Comparison of ENCODE assay signal across 8 cellular contexts in the genomic region with DNA sequence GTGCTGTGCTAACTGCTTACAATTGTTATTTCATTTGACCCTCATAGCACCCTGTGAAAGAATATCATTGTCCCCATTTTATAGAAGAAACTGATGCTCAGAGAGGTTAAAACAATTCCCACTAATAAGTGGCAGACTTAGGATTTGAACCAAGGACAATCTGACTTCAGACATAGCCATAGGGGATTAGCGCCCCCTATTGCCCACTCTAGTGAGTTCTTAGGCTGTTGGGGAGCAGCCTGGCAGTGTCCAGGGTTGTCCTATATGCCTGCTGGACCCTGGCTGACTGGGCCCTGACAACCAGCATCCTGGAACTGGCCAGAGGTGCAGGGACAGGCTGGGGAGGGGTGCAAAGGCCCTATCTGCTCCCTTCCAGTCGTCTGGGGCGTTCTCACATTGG. TPM values are rescaled to one million over a fixed set of nuclear protein-coding genes. Genes with fewer than 3 reads are reported as not detected.
DNase-seq lines count a peak whose midpoint lies in the region; FAIRE-seq and TF ChIP-seq lines count a peak whose summit lies in the region.

No MANE protein-coding gene starts in this region.

- in situ Hi-C loops in astrocyte of the spinal cord (cut with HindIII; ENCODE audit: low sequenced_read_pairs) = no loop called here
- in situ Hi-C loops in G401 (cut with HindIII; ENCODE audit: low sequenced_read_pairs) = no loop called here

- intact Hi-C loops in lower leg skin (cut with DNase I; ENCODE audit: low total_unique reads) = loop anchor here (5.0 to 10.0 kb wide), 2 partner anchors 202 to 435 kb away; no protein-coding TSS in a partner anchor

- no peaks in the 10 kb centered on the region for H3K27me3 ChIP-seq in Loucy (ENCODE audit: insufficient read depth, low read length, poor library complexity, severe bottlenecking)
- H3K27me3 ChIP-seq in osteoblast (ENCODE audit: insufficient read depth, low read length) = no peaks in the 10 kb centered on the region

- H3K27ac ChIP-seq in osteoblast (ENCODE audit: low read depth, low read length) = no peak overlapping the region

- H3K4me2 ChIP-seq in Loucy (ENCODE audit: low read depth, low read length, poor library complexity, severe bottlenecking) (no peak overlapping the region), osteoblast (ENCODE audit: insufficient read depth, low read length) (no peak overlapping the region)

- no peaks in the 10 kb centered on the region for H3K79me2 ChIP-seq in Loucy (ENCODE audit: insufficient read depth, low read length)
- H3K79me2 ChIP-seq in osteoblast (ENCODE audit: insufficient read depth, low read length) = no peaks in the 10 kb centered on the region

- H4K20me1 ChIP-seq in Loucy (ENCODE audit: insufficient read depth, low read length, poor library complexity, severe bottlenecking) (no peaks in the 10 kb centered on the region), osteoblast (ENCODE audit: insufficient read depth, low read length) (no peaks in the 10 kb centered on the region)

- no peak overlapping the region for H2AFZ ChIP-seq in Loucy (ENCODE audit: low read length)
- no peak overlapping the region for H2AFZ ChIP-seq in osteoblast (ENCODE audit: low read length)

- no peak for FAIRE-seq in HTR-8/SVneo (lab: Jason Lieb, UNC)

- no peak overlapping the region for H3K4me3 ChIP-seq in Loucy (ENCODE audit: low read length, poor library complexity, severe bottlenecking)
- H3K4me3 ChIP-seq in astrocyte of the spinal cord (ENCODE audit: low read depth, low read length) = no peak overlapping the region
- H3K4me3 ChIP-seq in osteoblast (ENCODE audit: insufficient read depth, low read length) = no peak overlapping the region
- H3K4me3 ChIP-seq in lower leg skin (ENCODE audit: low read depth, poor library complexity, severe bottlenecking) = no peak overlapping the region

- 45 to 61% methylated on average over 3 of the region's 3 CpGs for WGBS in lower leg skin, 2 donors

- no peak for TF ChIP-seq POLR2A in lower leg skin (IDR thresholded peaks at IDR 0.05)

- H3K9me2 ChIP-seq in Loucy (replicated peaks; ENCODE audit: low read depth, low read length) = no peaks in the 10 kb centered on the region

- H3F3A ChIP-seq in Loucy (ENCODE audit: low read depth) = no peaks in the 10 kb centered on the region

- H3K4me1 ChIP-seq in Loucy (ENCODE audit: insufficient read depth, low read length, poor library complexity, severe bottlenecking) (peaks cover 5% of the 10 kb centered on the region), osteoblast (ENCODE audit: insufficient read depth, low read length) (peaks cover 10% of the 10 kb centered on the region)

- peak; percentile 8 for DNase-seq in activated naive CD4-positive, alpha-beta T cell treated with Interleukin-2 at 50 U/mL for 16 hours
- no peak for DNase-seq in activated naive CD4-positive, alpha-beta T cell (lab: John Stamatoyannopoulos, UW)
- DNase-seq in astrocyte of the spinal cord (ENCODE audit: low read depth, low spot score) (peak; percentile 34), osteoblast (ENCODE audit: insufficient read length, low spot score, missing footprints) (no peak), HTR-8/SVneo (ENCODE audit: insufficient read length, low spot score) (no peak), G401 (ENCODE audit: low spot score) (no peak), lower leg skin (ENCODE audit: low spot score in 2 of 2) (no peak)

- no peaks in the 10 kb centered on the region for H3K36me3 ChIP-seq in Loucy (ENCODE audit: insufficient read depth, low read length)
- no peaks in the 10 kb centered on the region for H3K36me3 ChIP-seq in osteoblast (ENCODE audit: insufficient read depth, low read length)

- H3K9ac ChIP-seq in Loucy (ENCODE audit: low read depth, low read length, poor library complexity, severe bottlenecking) = no peak overlapping the region

- H3K9me3 ChIP-seq in Loucy (ENCODE audit: insufficient read depth, low read depth, low read length) (no peaks in the 10 kb centered on the region), osteoblast (ENCODE audit: low read depth, low read length) (no peaks in the 10 kb centered on the region)

- TF ChIP-seq CTCF in Loucy (conservative IDR thresholded peaks at IDR 0.05; ENCODE audit: low read length) (peak; percentile 75), astrocyte of the spinal cord (IDR thresholded peaks at IDR 0.05; ENCODE audit: low read depth, low read length) (peak; percentile 62), osteoblast (IDR thresholded peaks at IDR 0.05; ENCODE audit: extremely low read depth, low read depth, low read length) (peak; percentile 58), lower leg skin (IDR thresholded peaks at IDR 0.05) (no peak)

RNA-seq across cellular contexts. Expression of a gene that starts 15.4 kb away (rescaled TPM):
- total RNA-seq in osteoblast (21.4 and 27.4 TPM in 2 replicates), lower leg skin (1 to 10 TPM; 4.6 to 8.1 (median 5.7) TPM)
- total RNA-seq in G401 (2014; rRNA removed; shearing (Covaris generic)) = 14.2 and 16.5 TPM in 2 replicates

RNA-seq across cellular contexts. Expression of a gene that starts 15.7 kb away (rescaled TPM):
- total RNA-seq in osteoblast = 11.2 and 11.9 TPM in 2 replicates
- 10.8 and 14.8 TPM in 2 replicates for total RNA-seq in G401 (2014; rRNA removed; shearing (Covaris generic))
- 10 to 100 TPM in 2 of 4 donors, 1 to 10 TPM in 2; 7.6 to 12.7 (median 10.4) TPM for total RNA-seq in lower leg skin

Comparison
In these comparisons a context has a peak if more than half of its experiments do, and no peak if none do; other contexts are left out.
1. DNase-seq: peak in activated naive CD4-positive, alpha-beta T cell treated with Interleukin-2 at 50 U/mL for 16 hours (single experiment) and astrocyte of the spinal cord (single experiment); none in activated naive CD4-positive, alpha-beta T cell (0 of 4), osteoblast (single experiment), HTR-8/SVneo (single experiment), G401 (single experiment) and lower leg skin (0 of 2).
2. CTCF ChIP-seq: peak in Loucy (single experiment), astrocyte of the spinal cord (single experiment) and osteoblast (single experiment); none in lower leg skin (0 of 3).